In the genomic region with DNA sequence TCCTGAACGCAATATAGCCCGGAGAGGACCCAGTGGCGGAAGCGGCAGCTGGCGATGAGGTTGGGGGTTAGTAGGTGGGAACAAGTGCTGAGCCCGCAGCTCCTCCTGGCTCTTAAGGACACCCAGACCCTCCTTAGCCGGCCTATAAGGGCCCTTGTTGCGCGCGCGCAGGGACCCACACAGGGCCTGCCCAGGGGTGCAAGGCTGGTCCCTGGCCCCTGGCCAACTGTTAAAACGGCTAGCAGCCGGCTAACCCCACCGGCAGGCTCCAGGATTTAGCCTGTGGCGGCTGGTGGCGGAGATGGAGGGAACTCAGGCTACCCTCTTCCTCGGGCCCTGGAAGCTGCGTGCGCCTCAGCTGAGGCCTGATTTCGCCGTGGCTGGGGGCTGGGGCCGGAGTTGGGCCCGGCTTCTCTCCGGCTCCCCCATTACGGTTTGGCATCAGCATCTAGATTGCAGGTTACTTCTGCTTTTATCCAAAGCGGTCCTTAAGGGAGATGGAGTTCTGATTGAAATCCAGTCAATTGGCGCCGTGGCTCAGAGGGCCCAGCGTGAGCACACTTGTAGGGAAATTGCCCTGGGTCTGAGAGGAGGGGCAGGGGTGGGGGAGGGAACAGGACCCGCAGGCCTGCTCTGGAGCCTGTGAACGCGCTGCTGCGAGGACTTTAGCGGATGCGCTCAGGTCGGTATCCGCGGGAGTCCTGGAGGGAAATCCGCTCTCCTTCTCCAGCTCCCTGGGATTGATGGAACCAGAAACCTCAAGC, we compare ENCODE assay signal across 11 cellular contexts. TPM values are rescaled to one million over a fixed set of nuclear protein-coding genes. Genes with fewer than 3 reads are reported as not detected.
DNase-seq lines count a peak whose midpoint lies in the region; ATAC-seq and TF ChIP-seq lines count a peak whose summit lies in the region.
"Had no signal": no experiment of that assay in that cellular context is flagged by ENCODE, and none has a peak within 500 bp of the region (broad histone marks: within the 10 kb centered on the region; RNA-seq: fewer than 3 reads in every experiment).

No MANE protein-coding gene starts in this region.

- peak; percentile 31 for ATAC-seq in HG02759 (IDR thresholded peaks at IDR 0.05; ENCODE audit: unreplicated experiment)
- ATAC-seq in body of pancreas = peak; percentile 8
- ATAC-seq in activated CD4-positive, alpha-beta T cell treated with anti-CD3 and anti-CD28 coated beads for 36 hours = no peak
- no peak for ATAC-seq in activated CD8-positive, alpha-beta T cell treated with anti-CD3 and anti-CD28 coated beads for 36 hours
- ATAC-seq in GM19023 (IDR thresholded peaks at IDR 0.05; ENCODE audit: unreplicated experiment) = no peak

- peaks cover 61% of the 10 kb centered on the region for H3K27me3 ChIP-seq in ACC112 (ENCODE audit: insufficient read depth, low read length)
- peaks cover 0 to 16% of the 10 kb centered on the region in 2 donors for H3K27me3 ChIP-seq in body of pancreas
- H3K27me3 ChIP-seq in muscle layer of colon (ENCODE audit: control insufficient read depth in 1 of 2, insufficient read depth in 2 of 2, low read length in 2 of 2) = peaks cover 10 to 50% of the 10 kb centered on the region in 2 donors

- no peaks in the 10 kb centered on the region for H3K9me3 ChIP-seq in body of pancreas
- no peaks in the 10 kb centered on the region for H3K9me3 ChIP-seq in muscle layer of colon (ENCODE audit: low read length)
- H3K9me3 ChIP-seq: tibial artery had no signal

- H3K27me3 Mint-ChIP-seq in activated CD4-positive, alpha-beta T cell treated with anti-CD3 and anti-CD28 coated beads for 36 hours = no peaks in the 10 kb centered on the region
- no peaks in the 10 kb centered on the region for H3K27me3 Mint-ChIP-seq in activated CD8-positive, alpha-beta T cell treated with anti-CD3 and anti-CD28 coated beads for 36 hours
- H3K27me3 Mint-ChIP-seq: CD4-positive, CD25-positive, alpha-beta regulatory T cell had no signal

- no peaks in the 10 kb centered on the region for H3K79me2 ChIP-seq in ACC112 (ENCODE audit: control insufficient read depth, insufficient read depth, low read length, unreplicated experiment)

- no peaks in the 10 kb centered on the region for H3K9me3 Mint-ChIP-seq in activated CD4-positive, alpha-beta T cell treated with anti-CD3 and anti-CD28 coated beads for 36 hours (ENCODE audit: low read depth)
- H3K9me3 Mint-ChIP-seq in activated CD8-positive, alpha-beta T cell treated with anti-CD3 and anti-CD28 coated beads for 36 hours = no peaks in the 10 kb centered on the region
- H3K9me3 Mint-ChIP-seq: CD4-positive, CD25-positive, alpha-beta regulatory T cell had no signal

- H3K36me3 ChIP-seq in ACC112 (ENCODE audit: insufficient read depth, low read length) (no peaks in the 10 kb centered on the region), body of pancreas (replicated peaks in 1 of 2; ENCODE audit: insufficient read depth in 1 of 2, low read depth in 2 of 2) (no peaks in the 10 kb centered on the region), muscle layer of colon (ENCODE audit: insufficient read depth, low read length) (no peaks in the 10 kb centered on the region)
- H3K36me3 ChIP-seq: tibial artery had no signal

- DNase-seq in body of pancreas (no peak), SW480 (ENCODE audit: low spot score) (no peak)
- no peak for DNase-seq in activated CD4-positive, alpha-beta T cell treated with anti-CD3 and anti-CD28 coated beads for 36 hours
- DNase-seq in activated CD8-positive, alpha-beta T cell treated with anti-CD3 and anti-CD28 coated beads for 36 hours = no peak
- DNase-seq: CD4-positive, CD25-positive, alpha-beta regulatory T cell; tibial artery had no signal

- H3K9ac ChIP-seq in muscle layer of colon (ENCODE audit: low read length) = no peak overlapping the region

- H2AFZ ChIP-seq in ACC112 (ENCODE audit: low read length, unreplicated experiment) = no peak overlapping the region

- POLR2A ChIA-PET in activated CD4-positive, alpha-beta T cell treated with anti-CD3 and anti-CD28 coated beads for 36 hours (lab: Charles Lee) = no interaction called here
- POLR2A ChIA-PET in activated CD8-positive, alpha-beta T cell treated with anti-CD3 and anti-CD28 coated beads for 36 hours (lab: Charles Lee) = interaction anchor here (1.0 to 1.4 kb wide), 2 partner anchors 13 to 28 kb away, joined by 3 to 4 read pairs; no protein-coding TSS in a partner anchor

- TF ChIP-seq CTCF in body of pancreas (IDR thresholded peaks at IDR 0.05) = no peak
- TF ChIP-seq CTCF in activated CD8-positive, alpha-beta T cell treated with anti-CD3 and anti-CD28 coated beads for 36 hours (IDR thresholded peaks at IDR 0.05) = no peak

- no peak overlapping the region for H3K4me3 Mint-ChIP-seq in activated CD4-positive, alpha-beta T cell treated with anti-CD3 and anti-CD28 coated beads for 36 hours
- H3K4me3 Mint-ChIP-seq in activated CD8-positive, alpha-beta T cell treated with anti-CD3 and anti-CD28 coated beads for 36 hours = no peak overlapping the region

- intact Hi-C loops in body of pancreas (cut with DNase I) = no loop called here
- intact Hi-C loops in activated CD4-positive, alpha-beta T cell treated with anti-CD3 and anti-CD28 coated beads for 36 hours (cut with DNase I, micrococcal nuclease) = no loop called here
- intact Hi-C loops in activated CD8-positive, alpha-beta T cell treated with anti-CD3 and anti-CD28 coated beads for 36 hours (cut with micrococcal nuclease) = no loop called here

- peak overlapping the region; percentile 68 for H3K4me3 ChIP-seq in ACC112 (ENCODE audit: low read depth, low read length)
- no peak overlapping the region for H3K4me3 ChIP-seq in body of pancreas
- H3K4me3 ChIP-seq in muscle layer of colon (ENCODE audit: low read depth in 1 of 2, low read length in 2 of 2) = peak overlapping the region; percentile 10 to 49
- H3K4me3 ChIP-seq: tibial artery had no signal

- WGBS in body of pancreas, 2 donors = 26 to 31% methylated on average over 12 to 39 of the region's 39 CpGs

- H3K4me1 ChIP-seq in ACC112 (ENCODE audit: control insufficient read depth, insufficient read depth, low read length, unreplicated experiment) (peaks cover 11% of the 10 kb centered on the region), body of pancreas (peaks cover 15% of the 10 kb centered on the region), muscle layer of colon (ENCODE audit: insufficient read depth, low read length) (peaks cover 9% of the 10 kb centered on the region)

- CTCF ChIA-PET in activated CD4-positive, alpha-beta T cell treated with anti-CD3 and anti-CD28 coated beads for 36 hours (lab: Charles Lee) = interaction anchor here (0.6 to 1.5 kb wide), 3 partner anchors 29 to 137 kb away, joined by 3 read pairs; no protein-coding TSS in a partner anchor
- CTCF ChIA-PET in activated CD8-positive, alpha-beta T cell treated with anti-CD3 and anti-CD28 coated beads for 36 hours (lab: Charles Lee) = interaction anchor here (0.6 to 4.7 kb wide), 5 partner anchors 11 to 45 kb away, joined by 3 to 32 read pairs (median 4); no protein-coding TSS in a partner anchor

- peaks cover 13% of the 10 kb centered on the region for H3K4me1 Mint-ChIP-seq in activated CD4-positive, alpha-beta T cell treated with anti-CD3 and anti-CD28 coated beads for 36 hours
- H3K4me1 Mint-ChIP-seq in activated CD8-positive, alpha-beta T cell treated with anti-CD3 and anti-CD28 coated beads for 36 hours (ENCODE audit: low read depth) = peaks cover 35% of the 10 kb centered on the region

- H3K27ac Mint-ChIP-seq in activated CD4-positive, alpha-beta T cell treated with anti-CD3 and anti-CD28 coated beads for 36 hours = no peak overlapping the region
- no peak overlapping the region for H3K27ac Mint-ChIP-seq in activated CD8-positive, alpha-beta T cell treated with anti-CD3 and anti-CD28 coated beads for 36 hours

- peaks cover 10% of the 10 kb centered on the region for H3K36me3 Mint-ChIP-seq in activated CD4-positive, alpha-beta T cell treated with anti-CD3 and anti-CD28 coated beads for 36 hours (ENCODE audit: low read depth)
- no peaks in the 10 kb centered on the region for H3K36me3 Mint-ChIP-seq in activated CD8-positive, alpha-beta T cell treated with anti-CD3 and anti-CD28 coated beads for 36 hours (ENCODE audit: low read depth)

- no peak for TF ChIP-seq POLR2A in body of pancreas (IDR thresholded peaks at IDR 0.05)

- H3K27ac ChIP-seq in ACC112 (ENCODE audit: low read depth, low read length) (no peak overlapping the region), body of pancreas (no peak overlapping the region), muscle layer of colon (ENCODE audit: low read depth, low read length) (no peak overlapping the region)
- H3K27ac ChIP-seq: RWPE1, tibial artery had no signal

RNA-seq across cellular contexts. Expression of gene CCDC167, which starts 37.0 kb away (rescaled TPM):
- 10 to 100 TPM in 1 of 2 donors, 1 to 10 TPM in 1; 7.6 to 10.9 TPM for total RNA-seq in body of pancreas
- total RNA-seq in activated CD4-positive, alpha-beta T cell treated with anti-CD3 and anti-CD28 coated beads for 36 hours = 10 to 100 TPM; 55.3 to 60.3 TPM
- 10 to 100 TPM; 63.7 to 68.1 TPM for total RNA-seq in activated CD8-positive, alpha-beta T cell treated with anti-CD3 and anti-CD28 coated beads for 36 hours

Comparison
In these comparisons a context has a peak if more than half of its experiments do, and no peak if none do; other contexts are left out.
1. H3K4me3 ChIP-seq: peak in ACC112 (single experiment) and muscle layer of colon (2 of 2); none in body of pancreas (0 of 2).
2. ATAC-seq: peak in HG02759 (single experiment) and body of pancreas (single experiment); none in activated CD4-positive, alpha-beta T cell treated with anti-CD3 and anti-CD28 coated beads for 36 hours (single experiment), activated CD8-positive, alpha-beta T cell treated with anti-CD3 and anti-CD28 coated beads for 36 hours (single experiment) and GM19023 (single experiment).
3. RNA of gene CCDC167, which starts 37.0 kb away (total RNA-seq): 63.7 to 68.1 TPM in activated CD8-positive, alpha-beta T cell treated with anti-CD3 and anti-CD28 coated beads for 36 hours and 55.3 to 60.3 TPM in activated CD4-positive, alpha-beta T cell treated with anti-CD3 and anti-CD28 coated beads for 36 hours; 7.6 to 10.9 TPM in body of pancreas; every median in the first group is over 4 times any median in the second.